18 cellular contexts compared by ENCODE assay signal in the genomic region with DNA sequence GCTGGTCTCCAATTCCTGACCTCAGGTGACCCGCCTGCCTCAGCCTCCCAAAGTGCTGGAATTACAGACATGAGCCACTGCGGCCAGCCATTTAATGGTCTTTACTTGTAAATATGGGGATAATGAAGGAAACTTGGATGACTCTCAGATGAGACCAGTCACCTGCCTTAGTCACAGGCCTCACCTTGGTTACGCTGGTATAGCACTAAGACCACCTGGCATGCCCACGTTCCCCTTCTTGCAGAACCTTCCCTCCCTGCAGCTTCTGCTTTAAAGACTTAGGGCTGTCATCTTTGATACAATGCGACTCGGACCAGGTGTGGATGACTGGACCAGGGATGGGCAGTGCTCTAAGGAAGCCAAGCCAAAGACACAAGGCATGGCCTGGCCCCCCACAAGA.
DNase-seq lines count a peak whose midpoint lies in the region; ATAC-seq lines count a peak whose summit lies in the region.
"Had no signal": no experiment of that assay in that cellular context is flagged by ENCODE, and none has a peak within 500 bp of the region (broad histone marks: within the 10 kb centered on the region; RNA-seq: fewer than 3 reads in every experiment).

No MANE protein-coding gene starts in this region.

- no peak overlapping the region for H3K4me3 Mint-ChIP-seq in activated CD8-positive, alpha-beta T cell treated with anti-CD3 and anti-CD28 coated beads, Interleukin-2, amount 10 ng/mL, durations not matched to agents 7 days and 5 days
- H3K4me3 Mint-ChIP-seq in activated naive CD8-positive, alpha-beta T cell treated with anti-CD3 and anti-CD28 coated beads, Interleukin-2, amount 10 ng/mL, durations not matched to agents 7 days and 5 days, result no peak overlapping the region
- peak overlapping the region in 4 of 10 donors; percentile 0 to 79 (median 18) for H3K4me3 Mint-ChIP-seq in naive thymus-derived CD8-positive, alpha-beta T cell
- no peak overlapping the region for H3K4me3 Mint-ChIP-seq in T-helper 2 cell treated with Interferon-gamma antibody and Interleukin-4, amounts not matched to agents 5 μg/mL and 100 μg/mL, for 36 hours
- H3K4me3 Mint-ChIP-seq: CD8-positive, alpha-beta memory T cell had no signal

- no peak for ATAC-seq in activated CD8-positive, alpha-beta T cell treated with anti-CD3 and anti-CD28 coated beads, Interleukin-2, amount 10 ng/mL, durations not matched to agents 7 days and 5 days
- no peak for ATAC-seq in activated naive CD8-positive, alpha-beta T cell treated with anti-CD3 and anti-CD28 coated beads, Interleukin-2, amount 10 ng/mL, durations not matched to agents 7 days and 5 days (ENCODE audit: low read depth)
- ATAC-seq in naive thymus-derived CD8-positive, alpha-beta T cell, result no peak

- DNase-seq in activated CD8-positive, alpha-beta T cell treated with anti-CD3 and anti-CD28 coated beads, Interleukin-2, amount 10 ng/mL, durations not matched to agents 7 days and 5 days, result no peak
- no peak for DNase-seq in activated naive CD8-positive, alpha-beta T cell treated with anti-CD3 and anti-CD28 coated beads, Interleukin-2, amount 10 ng/mL, durations not matched to agents 7 days and 5 days
- DNase-seq in naive thymus-derived CD8-positive, alpha-beta T cell, result no peak
- no peak for DNase-seq in COLO829 (ENCODE audit: low spot score)
- DNase-seq in glomerular visceral epithelial cell (ENCODE audit: extremely low spot score), result no peak
- DNase-seq in T-helper 2 cell treated with Interferon-gamma antibody and Interleukin-4, amounts not matched to agents 5 μg/mL and 100 μg/mL, for 36 hours (ENCODE audit: low spot score), result no peak
- DNase-seq: ACHN; BE2C; C1 segment of cervical spinal cord; Caco-2; CD4-positive, CD25-positive, alpha-beta regulatory T cell; CD8-positive, alpha-beta memory T cell; DMS153; DMS79; GDM1; GM23248; HCEC 1CT; IMR-90 had no signal

- CTCF ChIA-PET in activated CD8-positive, alpha-beta T cell treated with anti-CD3 and anti-CD28 coated beads, Interleukin-2, amount 10 ng/mL, durations not matched to agents 7 days and 5 days (lab: Charles Lee), result no interaction called here

- no peaks in the 10 kb centered on the region for H3K36me3 Mint-ChIP-seq in activated CD8-positive, alpha-beta T cell treated with anti-CD3 and anti-CD28 coated beads, Interleukin-2, amount 10 ng/mL, durations not matched to agents 7 days and 5 days (ENCODE audit: low read depth)
- peaks cover 5% of the 10 kb centered on the region for H3K36me3 Mint-ChIP-seq in activated naive CD8-positive, alpha-beta T cell treated with anti-CD3 and anti-CD28 coated beads, Interleukin-2, amount 10 ng/mL, durations not matched to agents 7 days and 5 days
- no peaks in the 10 kb centered on the region for H3K36me3 Mint-ChIP-seq in naive thymus-derived CD8-positive, alpha-beta T cell
- H3K36me3 Mint-ChIP-seq in T-helper 2 cell treated with Interferon-gamma antibody and Interleukin-4, amounts not matched to agents 5 μg/mL and 100 μg/mL, for 36 hours (ENCODE audit: low read depth), result no peaks in the 10 kb centered on the region
- H3K36me3 Mint-ChIP-seq: CD4-positive, CD25-positive, alpha-beta regulatory T cell; CD8-positive, alpha-beta memory T cell had no signal

- peak overlapping the region; percentile 11 for H3K27ac Mint-ChIP-seq in activated CD8-positive, alpha-beta T cell treated with anti-CD3 and anti-CD28 coated beads, Interleukin-2, amount 10 ng/mL, durations not matched to agents 7 days and 5 days
- peak overlapping the region; percentile 66 for H3K27ac Mint-ChIP-seq in activated naive CD8-positive, alpha-beta T cell treated with anti-CD3 and anti-CD28 coated beads, Interleukin-2, amount 10 ng/mL, durations not matched to agents 7 days and 5 days
- H3K27ac Mint-ChIP-seq in naive thymus-derived CD8-positive, alpha-beta T cell, result peak overlapping the region in 8 of 10 donors; percentile 2 to 66 (median 35)
- no peak overlapping the region for H3K27ac Mint-ChIP-seq in T-helper 2 cell treated with Interferon-gamma antibody and Interleukin-4, amounts not matched to agents 5 μg/mL and 100 μg/mL, for 36 hours
- H3K27ac Mint-ChIP-seq: CD4-positive, CD25-positive, alpha-beta regulatory T cell; CD8-positive, alpha-beta memory T cell had no signal

- peaks cover 38% of the 10 kb centered on the region for H3K4me1 Mint-ChIP-seq in activated CD8-positive, alpha-beta T cell treated with anti-CD3 and anti-CD28 coated beads, Interleukin-2, amount 10 ng/mL, durations not matched to agents 7 days and 5 days (ENCODE audit: low read depth)
- peaks cover 38% of the 10 kb centered on the region for H3K4me1 Mint-ChIP-seq in activated naive CD8-positive, alpha-beta T cell treated with anti-CD3 and anti-CD28 coated beads, Interleukin-2, amount 10 ng/mL, durations not matched to agents 7 days and 5 days
- peaks cover 15 to 58% (median 40%) of the 10 kb centered on the region in 4 donors for H3K4me1 Mint-ChIP-seq in naive thymus-derived CD8-positive, alpha-beta T cell
- H3K4me1 Mint-ChIP-seq in T-helper 2 cell treated with Interferon-gamma antibody and Interleukin-4, amounts not matched to agents 5 μg/mL and 100 μg/mL, for 36 hours (ENCODE audit: low read depth), result no peaks in the 10 kb centered on the region
- H3K4me1 Mint-ChIP-seq: CD8-positive, alpha-beta memory T cell had no signal

- POLR2A ChIA-PET in activated CD8-positive, alpha-beta T cell treated with anti-CD3 and anti-CD28 coated beads, Interleukin-2, amount 10 ng/mL, durations not matched to agents 7 days and 5 days (lab: Charles Lee), result no interaction called here
- POLR2A ChIA-PET in activated naive CD8-positive, alpha-beta T cell treated with anti-CD3 and anti-CD28 coated beads, Interleukin-2, amount 10 ng/mL, durations not matched to agents 7 days and 5 days (lab: Charles Lee), result no interaction called here
- POLR2A ChIA-PET in naive thymus-derived CD8-positive, alpha-beta T cell (lab: Charles Lee), result interaction anchor here (0.6 kb wide), 1 partner anchor 10 kb away, joined by 4 read pairs; no protein-coding TSS in a partner anchor

- peaks cover 4% of the 10 kb centered on the region for H3K9me3 Mint-ChIP-seq in activated CD8-positive, alpha-beta T cell treated with anti-CD3 and anti-CD28 coated beads, Interleukin-2, amount 10 ng/mL, durations not matched to agents 7 days and 5 days (ENCODE audit: insufficient read depth)
- H3K9me3 Mint-ChIP-seq in activated naive CD8-positive, alpha-beta T cell treated with anti-CD3 and anti-CD28 coated beads, Interleukin-2, amount 10 ng/mL, durations not matched to agents 7 days and 5 days, result peaks cover 2% of the 10 kb centered on the region
- peaks cover 0 to 2% (median 0%) of the 10 kb centered on the region in 9 donors for H3K9me3 Mint-ChIP-seq in naive thymus-derived CD8-positive, alpha-beta T cell
- H3K9me3 Mint-ChIP-seq in T-helper 2 cell treated with Interferon-gamma antibody and Interleukin-4, amounts not matched to agents 5 μg/mL and 100 μg/mL, for 36 hours, result peaks cover 4% of the 10 kb centered on the region

- no peaks in the 10 kb centered on the region for H3K27me3 Mint-ChIP-seq in activated CD8-positive, alpha-beta T cell treated with anti-CD3 and anti-CD28 coated beads, Interleukin-2, amount 10 ng/mL, durations not matched to agents 7 days and 5 days (ENCODE audit: low read depth)
- H3K27me3 Mint-ChIP-seq in activated naive CD8-positive, alpha-beta T cell treated with anti-CD3 and anti-CD28 coated beads, Interleukin-2, amount 10 ng/mL, durations not matched to agents 7 days and 5 days, result no peaks in the 10 kb centered on the region
- H3K27me3 Mint-ChIP-seq in naive thymus-derived CD8-positive, alpha-beta T cell, result no peaks in the 10 kb centered on the region
- no peaks in the 10 kb centered on the region for H3K27me3 Mint-ChIP-seq in T-helper 2 cell treated with Interferon-gamma antibody and Interleukin-4, amounts not matched to agents 5 μg/mL and 100 μg/mL, for 36 hours (ENCODE audit: low read depth)
- H3K27me3 Mint-ChIP-seq: CD4-positive, CD25-positive, alpha-beta regulatory T cell; CD8-positive, alpha-beta memory T cell had no signal
